ENCODE assay signal across 9 cellular contexts in the genomic region with DNA sequence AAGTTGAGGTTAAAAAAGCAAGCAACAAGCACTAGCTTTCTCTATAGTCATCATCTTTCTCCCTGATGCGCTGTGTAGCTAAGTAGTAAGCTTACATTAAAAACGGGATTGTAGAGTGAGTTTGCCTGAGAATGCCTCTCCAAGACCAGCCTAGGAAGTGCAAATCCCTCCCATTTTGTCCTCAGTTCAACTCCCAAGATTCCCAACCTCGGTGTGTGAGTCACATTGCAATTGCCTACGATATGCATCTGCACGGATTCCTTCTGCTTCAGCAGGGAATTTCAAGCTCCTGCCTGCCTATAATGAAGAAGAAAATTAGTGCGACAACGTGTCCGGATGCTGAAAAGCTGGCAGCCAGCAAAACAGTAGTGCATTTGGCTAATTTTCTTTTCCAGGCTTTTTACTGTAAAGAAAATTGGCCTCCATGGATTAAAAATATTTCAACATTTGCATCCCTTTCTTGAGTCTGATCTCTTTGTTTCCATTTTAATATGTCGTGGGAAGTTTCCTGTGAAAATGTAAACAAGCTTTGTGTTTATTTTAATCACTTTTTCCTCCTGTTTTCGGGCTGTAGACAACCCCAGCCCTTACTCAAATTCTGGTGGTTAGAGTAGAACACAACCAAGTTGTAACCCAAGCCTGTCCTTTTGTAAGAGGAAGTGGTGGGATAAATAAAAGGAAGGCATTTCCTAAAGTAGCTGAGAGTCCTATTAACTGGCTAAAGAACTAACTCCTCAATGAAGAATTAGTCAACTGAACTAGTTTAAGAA. TPM values are rescaled to one million over a fixed set of nuclear protein-coding genes. Genes with fewer than 3 reads are reported as not detected.
DNase-seq lines count a peak whose midpoint lies in the region; ATAC-seq lines count a peak whose summit lies in the region.
"Had no signal": no experiment of that assay in that cellular context is flagged by ENCODE, and none has a peak within 500 bp of the region (broad histone marks: within the 10 kb centered on the region; RNA-seq: fewer than 3 reads in every experiment).

No MANE protein-coding gene starts in this region.

- no peaks in the 10 kb centered on the region for H3K9me3 ChIP-seq in neuron (ENCODE audit: low read length)

- no peaks in the 10 kb centered on the region for H3K36me3 Mint-ChIP-seq in T-cell

- peaks cover 8 to 11% of the 10 kb centered on the region in 2 donors for H3K27me3 Mint-ChIP-seq in T-cell

- no peak overlapping the region for H3K27ac Mint-ChIP-seq in T-cell

- peak; percentile 93 for DNase-seq in EH (ENCODE audit: low read depth)
- peak; percentile 83 for DNase-seq in NCI-H82 (lab: John Stamatoyannopoulos, UW)
- DNase-seq in epithelial cell of prostate (ENCODE audit: low read depth, low spot score) = peak; percentile 34
- DNase-seq in NCI-H146 treated with DMSO at 0.1 percent for 48 hours (lab: John Stamatoyannopoulos, UW; ENCODE audit: unreplicated experiment) = no peak
- no peak for DNase-seq in T-cell
- DNase-seq: NCI-H510A treated with DMSO at 0.1 percent for 48 hours had no signal

- no peaks in the 10 kb centered on the region for H3K4me1 ChIP-seq in neuron (ENCODE audit: insufficient read depth, low read length)

- H3K4me3 Mint-ChIP-seq in T-cell = no peak overlapping the region

- no peak overlapping the region for H3K4me3 ChIP-seq in neuron (ENCODE audit: low read length)

- ATAC-seq in HG03520 (IDR thresholded peaks at IDR 0.05; ENCODE audit: unreplicated experiment) (no peak), T-cell (replicated peaks in 1 of 4) (no peak), GM21786 (IDR thresholded peaks at IDR 0.05; ENCODE audit: unreplicated experiment) (no peak)

- no peaks in the 10 kb centered on the region for H3K4me1 Mint-ChIP-seq in T-cell

- H2AFZ ChIP-seq in neuron (ENCODE audit: low read depth, low read length) = peak overlapping the region; percentile 32

- no peaks in the 10 kb centered on the region for H3K36me3 ChIP-seq in neuron (ENCODE audit: insufficient read depth, low read length)

- no peaks in the 10 kb centered on the region for H3K27me3 ChIP-seq in neuron (ENCODE audit: insufficient read depth, low read length)

- H3K9me3 Mint-ChIP-seq in T-cell = peaks cover 0 to 16% (median 3%) of the 10 kb centered on the region in 3 donors

- POLR2A ChIA-PET in T-cell (lab: Charles Lee) = no interaction called here

- H3K27ac ChIP-seq in epithelial cell of prostate = peak overlapping the region; percentile 77

- CTCF ChIA-PET in T-cell (lab: Charles Lee) = interaction anchor here in 1 of 2 donors (0.7 kb wide), 1 partner anchor 27 kb away, joined by 3 read pairs; no protein-coding TSS in a partner anchor

RNA-seq across cellular contexts. Expression of a gene that starts 58.4 kb away (rescaled TPM):
- total RNA-seq in T-cell = 10 to 100 TPM; 17.0 to 41.9 (median 18.6) TPM

Comparison
In these comparisons a context has a peak if more than half of its experiments do, and no peak if none do; other contexts are left out.
1. DNase-seq: peak in EH (single experiment), NCI-H82 (single experiment) and epithelial cell of prostate (single experiment); none in NCI-H146 treated with DMSO at 0.1 percent for 48 hours (single experiment) and T-cell (0 of 34).